ENCODE assay signal across 28 cellular contexts in the genomic region with DNA sequence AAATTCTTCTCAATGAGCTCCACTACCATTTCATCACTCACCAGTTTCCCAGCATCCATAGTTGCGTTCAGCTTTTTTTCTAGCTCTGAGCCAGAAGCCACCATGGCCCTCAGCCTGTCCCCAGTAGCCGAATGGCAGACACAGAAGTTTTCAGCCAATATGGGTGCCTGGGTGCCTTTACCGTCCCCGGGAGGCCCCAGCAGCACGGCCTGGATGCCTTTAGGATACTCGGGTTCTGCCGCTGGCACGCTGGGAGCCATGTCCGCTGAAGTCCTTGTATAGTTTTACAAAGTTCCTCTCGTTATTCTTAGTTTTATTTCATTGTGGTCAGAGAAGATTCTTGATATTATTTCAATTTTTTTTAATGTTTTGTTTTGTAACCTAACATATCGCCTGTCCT.
"Had no signal": no experiment of that assay in that cellular context is flagged by ENCODE, and none has a peak within 500 bp of the region (broad histone marks: within the 10 kb centered on the region; RNA-seq: fewer than 3 reads in every experiment).

No MANE protein-coding gene starts in this region.

- FAIRE-seq: colon, endometrium, endothelial cell of umbilical vein, frontal cortex had no signal

- H3K36me3 ChIP-seq: colonic mucosa, esophagus muscularis mucosa, esophagus squamous epithelium, gastrocnemius medialis, gastroesophageal sphincter, heart left ventricle, heart right ventricle had no signal

- ATAC-seq: effector memory CD8-positive, alpha-beta T cell; esophagus mucosa; foreskin keratinocyte; gastrocnemius medialis; gastroesophageal sphincter; heart left ventricle; heart right ventricle had no signal

- H3K27ac ChIP-seq: colonic mucosa, coronary artery, dorsolateral prefrontal cortex, epithelial cell of prostate, esophagus muscularis mucosa, esophagus squamous epithelium, foreskin keratinocyte, gastrocnemius medialis, gastroesophageal sphincter, heart left ventricle, heart right ventricle had no signal

- H3K4me1 ChIP-seq: colonic mucosa, esophagus muscularis mucosa, esophagus squamous epithelium, foreskin keratinocyte, gastrocnemius medialis, gastroesophageal sphincter, heart left ventricle, heart right ventricle had no signal

- H3K9me3 ChIP-seq: colonic mucosa, gastrocnemius medialis had no signal

- H3K4me3 ChIP-seq: colonic mucosa, coronary artery, dorsolateral prefrontal cortex, esophagus muscularis mucosa, esophagus squamous epithelium, gastrocnemius medialis, gastroesophageal sphincter, heart left ventricle, heart right ventricle had no signal

- DNase-seq: colonic mucosa; cortex of kidney; dermis blood vessel endothelial cell; dorsolateral prefrontal cortex; effector CD4-positive, alpha-beta T cell; effector CD8-positive, alpha-beta T cell; effector memory CD4-positive, alpha-beta T cell; effector memory CD8-positive, alpha-beta T cell; endodermal cell; erythroblast; esophagus squamous epithelium; foreskin fibroblast; foreskin keratinocyte; foreskin melanocyte; gastrocnemius medialis; glutamatergic neuron; head of caudate nucleus; heart left ventricle; heart right ventricle had no signal

- H3K27me3 ChIP-seq: colonic mucosa, esophagus muscularis mucosa, esophagus squamous epithelium, foreskin keratinocyte, gastrocnemius medialis, gastroesophageal sphincter, heart left ventricle, heart right ventricle had no signal
